Comparison of ENCODE assay signal across 19 cellular contexts in the genomic region with DNA sequence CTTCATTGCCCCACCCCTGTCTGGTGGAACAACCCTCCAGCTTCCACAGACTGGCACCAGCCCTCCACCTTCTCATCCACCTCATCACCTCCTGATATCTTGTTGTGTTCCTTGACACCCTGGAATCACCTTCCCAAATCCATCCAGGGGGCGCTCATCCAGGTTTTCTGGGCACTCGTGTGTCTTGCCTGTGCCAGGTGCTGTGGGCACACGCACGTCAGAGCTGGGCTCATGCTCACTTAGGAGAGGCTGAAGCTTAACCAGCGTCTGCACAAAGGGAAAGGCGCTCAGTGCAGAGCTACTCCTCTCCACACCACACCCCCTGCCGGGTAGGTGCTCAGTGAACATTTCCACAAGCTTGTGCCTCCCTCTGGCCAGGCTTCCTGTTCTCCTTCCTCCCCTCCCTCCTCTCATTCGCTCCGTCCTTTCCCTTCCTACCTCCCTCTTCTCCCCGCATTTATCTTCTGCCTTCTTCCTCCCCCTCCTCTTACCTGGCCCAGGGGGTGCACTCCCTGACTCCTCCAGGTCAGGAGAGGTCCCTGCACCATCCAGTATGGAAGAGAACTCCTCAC. TPM values are rescaled to one million over a fixed set of nuclear protein-coding genes. Genes with fewer than 3 reads are reported as not detected.
A peak's percentile ranks its signal among the peaks of the same experiment; 100 is the strongest.
DNase-seq lines count a peak whose midpoint lies in the region; ATAC-seq and TF ChIP-seq lines count a peak whose summit lies in the region.
"Had no signal": no experiment of that assay in that cellular context is flagged by ENCODE, and none has a peak within 500 bp of the region (broad histone marks: within the 10 kb centered on the region; RNA-seq: fewer than 3 reads in every experiment).

No MANE protein-coding gene starts in this region.

- H2BK20ac ChIP-seq in H9 (ENCODE audit: low read depth, low read length, poor library complexity, severe bottlenecking) = no peak overlapping the region

- no peak overlapping the region for H3K18ac ChIP-seq in H9 (ENCODE audit: insufficient read length, low read depth, low read length)
- no peak overlapping the region for H3K18ac ChIP-seq in mesendoderm (ENCODE audit: low read length)

- no peaks in the 10 kb centered on the region for H4K20me1 ChIP-seq in H9 (ENCODE audit: control insufficient read depth, insufficient read depth, insufficient read length)

- no CpG with 5 or more reads among the region's 10 CpGs for WGBS in H9 (ENCODE audit: extremely low coverage, insufficient read length, low lambda C conversion rate)
- WGBS in mesendoderm (ENCODE audit: extremely low coverage, insufficient coverage, low lambda C conversion rate) = 100% methylated on average over 3 of the region's 10 CpGs

- H3K36me3 Mint-ChIP-seq in H9 (ENCODE audit: insufficient read depth in 1 of 3, low read depth in 3 of 3) = no peaks in the 10 kb centered on the region; a peak in 1 of 7 replicates
- H3K36me3 Mint-ChIP-seq: CD14-positive monocyte had no signal

- DNase-seq in DMS 273 (lab: John Stamatoyannopoulos, UW; ENCODE audit: unreplicated experiment) = peak; percentile 56
- no peak for DNase-seq in DMS 273 treated with DMSO at 0.1 percent for 48 hours (lab: John Stamatoyannopoulos, UW)
- DNase-seq in H9 = peak; percentile 50
- DNase-seq in Panc1 (ENCODE audit: low read depth, low spot score) = no peak
- peak; percentile 40 for DNase-seq in mesendoderm
- DNase-seq in GM19238 (ENCODE audit: insufficient read length, low spot score) = no peak
- DNase-seq in NCI-H187 (lab: John Stamatoyannopoulos, UW) = no peak
- DNase-seq: activated CD4-positive, CD25-positive, alpha-beta regulatory T cell; NCI-H2029; NK-92 treated with Interleukin-12 subunit alpha and Interleukin-12 subunit beta, amount 100 ng/mL, for 24 hours had no signal

- peaks cover 45% of the 10 kb centered on the region for H3K27me3 Mint-ChIP-seq in H9 (ENCODE audit: low read depth)

- H3K4ac ChIP-seq in H9 (ENCODE audit: low read depth, low read length) = no peak overlapping the region
- no peak overlapping the region for H3K4ac ChIP-seq in mesendoderm (ENCODE audit: low read depth, low read length)

- H2BK12ac ChIP-seq in H9 (ENCODE audit: insufficient read length, low read depth, low read length) = no peak overlapping the region

- POLR2A ChIA-PET in Panc1 (lab: Charles Lee) = no interaction called here

- H3K36me3 ChIP-seq in Panc1 (ENCODE audit: control insufficient read depth, insufficient read depth, low read length) = no peaks in the 10 kb centered on the region; the same call in 1 of the 2 replicates
- H3K36me3 ChIP-seq in mesendoderm (ENCODE audit: control insufficient read depth, insufficient read depth, low read length) = no peaks in the 10 kb centered on the region
- H3K36me3 ChIP-seq: thoracic aorta had no signal

- no peak overlapping the region for H3K27ac Mint-ChIP-seq in H9
- H3K27ac Mint-ChIP-seq: T-helper 1 cell treated with Interleukin-12 subunit alpha and Interleukin-12 subunit beta and Interleukin-4 antibody, amounts not matched to agents 30 μg/mL and 1 μg/mL, for 36 hours had no signal

- H3K56ac ChIP-seq in H9 (ENCODE audit: insufficient read length, low read depth, low read length) = no peak overlapping the region
- no peak overlapping the region for H3K56ac ChIP-seq in mesendoderm (ENCODE audit: low read length)

- in situ Hi-C loops in Panc1 (cut with HindIII; ENCODE audit: low pct_unique_long_range_greater_than_20kb, low sequenced_read_pairs) = no loop called here

- H3K4me3 Mint-ChIP-seq in H9 = no peak overlapping the region; a peak in 1 of 5 replicates
- H3K4me3 Mint-ChIP-seq: CD14-positive monocyte; T-helper 1 cell treated with Interleukin-12 subunit alpha and Interleukin-12 subunit beta and Interleukin-4 antibody, amounts not matched to agents 30 μg/mL and 1 μg/mL, for 36 hours had no signal

- TF ChIP-seq CTCF in H9 (conservative IDR thresholded peaks at IDR 0.05) (peak; percentile 62), Panc1 (IDR thresholded peaks at IDR 0.05) (peak; percentile 58; the same call in 1 of the 2 replicates)

- ATAC-seq in Panc1 (0 out of 2 replicates have a peak, but pooled peaks have one; percentile 17), GM21447 (IDR thresholded peaks at IDR 0.05; ENCODE audit: unreplicated experiment) (no peak)
- ATAC-seq: Right ventricle myocardium inferior had no signal

- no peak overlapping the region for H2AFZ ChIP-seq in H9 (ENCODE audit: low read length)

- no peak overlapping the region for H3K23ac ChIP-seq in H9 (ENCODE audit: insufficient read length, low read depth, low read length)
- no peak overlapping the region for H3K23ac ChIP-seq in mesendoderm (ENCODE audit: low read length)

- no peaks in the 10 kb centered on the region; a peak in 1 of 5 replicates for H3K9me3 Mint-ChIP-seq in H9
- H3K9me3 Mint-ChIP-seq: T-helper 1 cell treated with Interleukin-12 subunit alpha and Interleukin-12 subunit beta and Interleukin-4 antibody, amounts not matched to agents 30 μg/mL and 1 μg/mL, for 36 hours had no signal

- H4K5ac ChIP-seq in H9 (ENCODE audit: insufficient read length, low read depth, low read length) (no peak overlapping the region), mesendoderm (ENCODE audit: low read length) (no peak overlapping the region)

- CTCF ChIA-PET in Panc1 (lab: Charles Lee) = interaction anchor here (1.5 kb wide), 1 partner anchor 66 kb away, joined by 4 read pairs; no protein-coding TSS in a partner anchor

- H3K9me3 ChIP-seq in H9 (ENCODE audit: control insufficient read depth, low read depth, low read length) (no peaks in the 10 kb centered on the region), Panc1 (ENCODE audit: control insufficient read depth, insufficient read depth, low read depth, low read length) (no peaks in the 10 kb centered on the region)
- H3K9me3 ChIP-seq: thoracic aorta had no signal

- H4K8ac ChIP-seq in H9 (replicated peaks; ENCODE audit: insufficient read length, low read depth, low read length) = no peak overlapping the region
- no peak overlapping the region for H4K8ac ChIP-seq in mesendoderm (ENCODE audit: low read depth, low read length)

- H2AK5ac ChIP-seq in H9 (ENCODE audit: insufficient read length, low read length) = no peak overlapping the region
- H2AK5ac ChIP-seq in mesendoderm (ENCODE audit: low read length) = no peak overlapping the region

- H3K27me3 ChIP-seq in H9 (ENCODE audit: insufficient read depth, low read length) = peaks cover 10% of the 10 kb centered on the region; the same call in 1 of the 2 replicates
- H3K27me3 ChIP-seq in Panc1 (ENCODE audit: control insufficient read depth, insufficient read depth, low read length) = peaks cover 8% of the 10 kb centered on the region; the same call in 1 of the 2 replicates
- peaks cover 3% of the 10 kb centered on the region for H3K27me3 ChIP-seq in mesendoderm (ENCODE audit: insufficient read depth, low read length, poor library complexity)

- no peaks in the 10 kb centered on the region for H3K79me1 ChIP-seq in H9 (ENCODE audit: insufficient read depth, low read depth, low read length, poor library complexity, severe bottlenecking)
- no peaks in the 10 kb centered on the region for H3K79me1 ChIP-seq in mesendoderm (ENCODE audit: low read length)

- BruUV-seq in Panc1 (replicated peaks; lab: Mats Ljungman, UMichigan) = no TSS peak

- no peak overlapping the region for H3K4me2 ChIP-seq in H9 (ENCODE audit: insufficient read depth, insufficient read length, low read length)
- H3K4me2 ChIP-seq in mesendoderm (ENCODE audit: low read length) = no peak overlapping the region
- H3K4me2 ChIP-seq: KMS-11 had no signal

- H3K23me2 ChIP-seq in H9 (ENCODE audit: insufficient read length, low read depth, low read length, poor library complexity, severe bottlenecking) = peaks cover 11% of the 10 kb centered on the region

- no peak overlapping the region for H3K4me3 ChIP-seq in Panc1 (ENCODE audit: low read depth in 2 of 2, low read length in 2 of 2)
- no peak overlapping the region for H3K4me3 ChIP-seq in mesendoderm (ENCODE audit: low read length)
- H3K4me3 ChIP-seq: thoracic aorta had no signal

- no peak overlapping the region for H4K91ac ChIP-seq in H9 (ENCODE audit: insufficient read length, low read depth, low read length)

- no peak overlapping the region for H2BK120ac ChIP-seq in H9 (ENCODE audit: low read depth, low read length, poor library complexity, severe bottlenecking)
- H2BK120ac ChIP-seq in mesendoderm (ENCODE audit: low read depth, low read length) = no peak overlapping the region

- H3K14ac ChIP-seq in H9 (ENCODE audit: insufficient read depth, low read length) = no peak overlapping the region

- H2BK15ac ChIP-seq in H9 (ENCODE audit: low read depth, low read length) (no peak overlapping the region), mesendoderm (replicated peaks; ENCODE audit: low read depth) (no peak overlapping the region)

- H3K27ac ChIP-seq in H9 (ENCODE audit: insufficient read length, low read depth, low read length) (no peak overlapping the region), Panc1 (ENCODE audit: low read length) (no peak overlapping the region), mesendoderm (ENCODE audit: low read depth, low read length) (no peak overlapping the region)
- H3K27ac ChIP-seq: KMS-11, thoracic aorta had no signal

- H3K4me1 ChIP-seq in H9 (ENCODE audit: insufficient read depth, low read length) = no peaks in the 10 kb centered on the region
- H3K4me1 ChIP-seq in Panc1 (ENCODE audit: control insufficient read depth, insufficient read depth, low read length) = no peaks in the 10 kb centered on the region
- no peaks in the 10 kb centered on the region for H3K4me1 ChIP-seq in mesendoderm (ENCODE audit: control insufficient read depth, low read depth, low read length)

- H3K9ac ChIP-seq in H9 (ENCODE audit: extremely low read depth, insufficient read length, low read length) = no peak overlapping the region
- H3K9ac ChIP-seq in mesendoderm (ENCODE audit: low read length) = no peak overlapping the region
- H3K9ac ChIP-seq: KMS-11 had no signal

- H3K4me1 Mint-ChIP-seq in H9 = peaks cover 29 to 46% of the 10 kb centered on the region in 2 experiments
- H3K4me1 Mint-ChIP-seq: CD14-positive monocyte had no signal

- H3K79me2 ChIP-seq in H9 (ENCODE audit: insufficient read depth, low read length) = no peaks in the 10 kb centered on the region
- no peaks in the 10 kb centered on the region for H3K79me2 ChIP-seq in mesendoderm (ENCODE audit: control insufficient read depth, insufficient read depth, low read length)

- H3T11ph ChIP-seq in H9 (ENCODE audit: low read length) = no peak overlapping the region

- H2BK5ac ChIP-seq in H9 (ENCODE audit: insufficient read length, low read length) (no peak overlapping the region), mesendoderm (ENCODE audit: low read length) (no peak overlapping the region)

- intact Hi-C loops in Panc1 (cut with micrococcal nuclease; ENCODE audit: unreplicated experiment) = no loop called here

RNA-seq across cellular contexts. Expression of a gene that starts 4.8 kb away (rescaled TPM):
- total RNA-seq in H9 (2021) (7.4 and 8.9 TPM in 2 replicates), Panc1 (2021; ENCODE audit: unreplicated experiment) (not detected)
- polyA plus RNA-seq in Panc1 (2012; ENCODE audit: insufficient read length) = not detected
- polyA plus RNA-seq in mesendoderm (2013, experiment 1 of 2) = 5.1 TPM
- 4.4 TPM for polyA plus RNA-seq in mesendoderm (2013, experiment 2 of 2)
- total RNA-seq: activated CD8-positive, alpha-beta memory T cell treated with anti-CD3 and anti-CD28 coated beads for 36 hours; fibroblast of villous mesenchyme; osteocyte had no signal
- polyA plus RNA-seq: CD14-positive monocyte had no signal

Comparison
In these comparisons a context has a peak if more than half of its experiments do, and no peak if none do; other contexts are left out.
1. DNase-seq: peak in DMS 273 (single experiment), H9 (single experiment) and mesendoderm (single experiment); none in DMS 273 treated with DMSO at 0.1 percent for 48 hours (single experiment), Panc1 (single experiment), GM19238 (single experiment) and NCI-H187 (0 of 2).